ENCODE assay signal across 8 cellular contexts in the genomic region with DNA sequence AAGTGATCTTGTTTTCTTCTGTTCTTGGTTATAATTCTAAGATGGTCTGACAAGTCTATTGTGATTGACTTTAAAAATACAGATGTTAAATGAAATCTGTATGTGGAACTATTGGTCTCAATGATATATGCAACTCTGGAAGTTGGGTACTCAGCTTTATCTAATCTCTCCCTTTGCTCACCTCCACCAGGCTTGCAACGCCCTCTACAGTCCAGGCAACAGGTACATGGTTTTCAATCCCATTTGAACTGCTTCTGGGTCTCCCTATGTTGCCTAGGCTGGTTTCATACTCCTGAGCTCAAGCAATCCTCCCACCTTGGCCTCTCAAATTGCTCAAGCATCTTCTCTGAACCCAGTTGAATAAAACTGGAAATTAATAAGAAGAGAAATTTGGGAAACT. TPM values are rescaled to one million over a fixed set of nuclear protein-coding genes. Genes with fewer than 3 reads are reported as not detected.
DNase-seq lines count a peak whose midpoint lies in the region; ATAC-seq and TF ChIP-seq lines count a peak whose summit lies in the region.

No MANE protein-coding gene starts in this region.

- H3K27me3 Mint-ChIP-seq in activated T-cell treated with anti-CD3 and anti-CD28 coated beads, Interleukin-2, amount 50 U/mL, for 72 hours (ENCODE audit: low read depth), result peaks cover 36% of the 10 kb centered on the region
- peaks cover 32% of the 10 kb centered on the region for H3K27me3 Mint-ChIP-seq in osteocyte (ENCODE audit: unreplicated experiment)

- H3K27me3 ChIP-seq in upper lobe of right lung, result no peaks in the 10 kb centered on the region

- peaks cover 7% of the 10 kb centered on the region for H3K4me1 Mint-ChIP-seq in activated T-cell treated with anti-CD3 and anti-CD28 coated beads, Interleukin-2, amount 50 U/mL, for 72 hours (ENCODE audit: low read depth)
- H3K4me1 Mint-ChIP-seq in osteocyte (ENCODE audit: unreplicated experiment), result no peaks in the 10 kb centered on the region

- ATAC-seq in activated T-cell treated with anti-CD3 and anti-CD28 coated beads, Interleukin-2, amount 50 U/mL, for 72 hours (replicated peaks in 1 of 2), result peak; percentile 39 to 68
- ATAC-seq in left lobe of liver (peak; percentile 60), upper lobe of right lung (peak; percentile 95), HG02610 (IDR thresholded peaks at IDR 0.05; ENCODE audit: unreplicated experiment) (no peak), GM21717 (IDR thresholded peaks at IDR 0.05; ENCODE audit: unreplicated experiment) (no peak)

- peak; percentile 53 for TF ChIP-seq CTCF in upper lobe of right lung (IDR thresholded peaks at IDR 0.05)
- TF ChIP-seq CTCF in osteocyte (IDR thresholded peaks at IDR 0.05), result no peak

- intact Hi-C loops in upper lobe of right lung (cut with DNase I), result loop anchor here (10.0 kb wide), 1 partner anchor 277 kb away; no protein-coding TSS in a partner anchor

- no peaks in the 10 kb centered on the region for H3K36me3 ChIP-seq in upper lobe of right lung

- no peak overlapping the region for H3K27ac ChIP-seq in upper lobe of right lung

- no peak overlapping the region for H3K4me3 ChIP-seq in upper lobe of right lung

- H3K36me3 Mint-ChIP-seq in activated T-cell treated with anti-CD3 and anti-CD28 coated beads, Interleukin-2, amount 50 U/mL, for 72 hours (ENCODE audit: insufficient read depth in 2 of 2), result no peaks in the 10 kb centered on the region
- H3K36me3 Mint-ChIP-seq in osteocyte (ENCODE audit: unreplicated experiment), result no peaks in the 10 kb centered on the region

- DNase-seq in EL (peak; percentile 13), NAMALWA (ENCODE audit: low spot score) (peak; percentile 78), left lobe of liver (ENCODE audit: low spot score) (no peak), upper lobe of right lung (no peak), osteocyte (ENCODE audit: extremely low spot score, unreplicated experiment) (no peak)
- DNase-seq in activated T-cell treated with anti-CD3 and anti-CD28 coated beads, Interleukin-2, amount 50 U/mL, for 72 hours, result peak; percentile 39 to 63

- H3K9me3 ChIP-seq in upper lobe of right lung, result no peaks in the 10 kb centered on the region

- H3K27ac Mint-ChIP-seq in activated T-cell treated with anti-CD3 and anti-CD28 coated beads, Interleukin-2, amount 50 U/mL, for 72 hours, result peak overlapping the region; percentile 33
- no peak overlapping the region for H3K27ac Mint-ChIP-seq in osteocyte (ENCODE audit: unreplicated experiment)

- H3K9me3 Mint-ChIP-seq in activated T-cell treated with anti-CD3 and anti-CD28 coated beads, Interleukin-2, amount 50 U/mL, for 72 hours, result no peaks in the 10 kb centered on the region
- H3K9me3 Mint-ChIP-seq in osteocyte (ENCODE audit: unreplicated experiment), result peaks cover 14% of the 10 kb centered on the region

- no peaks in the 10 kb centered on the region for H3K4me1 ChIP-seq in upper lobe of right lung

- no peak overlapping the region for H3K4me3 Mint-ChIP-seq in activated T-cell treated with anti-CD3 and anti-CD28 coated beads, Interleukin-2, amount 50 U/mL, for 72 hours
- no peak overlapping the region for H3K4me3 Mint-ChIP-seq in osteocyte (ENCODE audit: unreplicated experiment)

RNA-seq across cellular contexts. Expression of gene HLA-DQB1, which starts 25.6 kb away (rescaled TPM):
- total RNA-seq in activated T-cell treated with anti-CD3 and anti-CD28 coated beads, Interleukin-2, amount 50 U/mL, for 72 hours, result 1 to 10 TPM; 2.5 to 2.9 TPM
- total RNA-seq in left lobe of liver (0.68 TPM), upper lobe of right lung (94.9 TPM), osteocyte (not detected in 2 replicates)

RNA-seq across cellular contexts. Expression of gene HLA-DQA2, which starts 49.2 kb away (rescaled TPM):
- 1 to 10 TPM in 1 of 2 donors, not detected in 1; 1.2 TPM for total RNA-seq in activated T-cell treated with anti-CD3 and anti-CD28 coated beads, Interleukin-2, amount 50 U/mL, for 72 hours
- total RNA-seq in left lobe of liver (not detected), upper lobe of right lung (51.7 TPM), osteocyte (not detected in 2 replicates)

RNA-seq across cellular contexts. Expression of gene HLA-DQA1, which starts 54.8 kb away (rescaled TPM):
- 1 to 10 TPM; 2.2 to 3.7 TPM for total RNA-seq in activated T-cell treated with anti-CD3 and anti-CD28 coated beads, Interleukin-2, amount 50 U/mL, for 72 hours
- total RNA-seq in left lobe of liver (1.2 TPM), upper lobe of right lung (111 TPM), osteocyte (not detected in 2 replicates)

Comparison
In these comparisons a context has a peak if more than half of its experiments do, and no peak if none do; other contexts are left out.
1. DNase-seq: peak in EL (single experiment), NAMALWA (single experiment) and activated T-cell treated with anti-CD3 and anti-CD28 coated beads, Interleukin-2, amount 50 U/mL, for 72 hours (2 of 2); none in left lobe of liver (single experiment), upper lobe of right lung (single experiment) and osteocyte (single experiment).
2. ATAC-seq: peak in activated T-cell treated with anti-CD3 and anti-CD28 coated beads, Interleukin-2, amount 50 U/mL, for 72 hours (2 of 2), left lobe of liver (single experiment) and upper lobe of right lung (single experiment); none in HG02610 (single experiment) and GM21717 (single experiment).
3. RNA of gene HLA-DQB1, which starts 25.6 kb away (total RNA-seq): 94.9 TPM in upper lobe of right lung (single experiment); 2.5 to 2.9 TPM in activated T-cell treated with anti-CD3 and anti-CD28 coated beads, Interleukin-2, amount 50 U/mL, for 72 hours, 0.68 TPM in left lobe of liver (single experiment) and not detected in osteocyte; every median in the first group is over 10 times any median in the second.
4. RNA of gene HLA-DQA2, which starts 49.2 kb away (total RNA-seq): 51.7 TPM in upper lobe of right lung (single experiment); 1.2 TPM in activated T-cell treated with anti-CD3 and anti-CD28 coated beads, Interleukin-2, amount 50 U/mL, for 72 hours, not detected in left lobe of liver (single experiment) and not detected in osteocyte; every median in the first group is over 10 times any median in the second.
5. RNA of gene HLA-DQA1, which starts 54.8 kb away (total RNA-seq): 111 TPM in upper lobe of right lung (single experiment); 2.2 to 3.7 TPM in activated T-cell treated with anti-CD3 and anti-CD28 coated beads, Interleukin-2, amount 50 U/mL, for 72 hours, 1.2 TPM in left lobe of liver (single experiment) and not detected in osteocyte; every median in the first group is over 10 times any median in the second.